In genomic region chr6:15945593-15946159, GRCh38 we compare ENCODE assay signal across 20 cellular contexts.
DNase-seq lines count a peak whose midpoint lies in the region; ATAC-seq, FAIRE-seq and TF ChIP-seq lines count a peak whose summit lies in the region.
"Had no signal": no experiment of that assay in that cellular context is flagged by ENCODE, and none has a peak within 500 bp of the region (broad histone marks: within the 10 kb centered on the region; RNA-seq: fewer than 3 reads in every experiment).

No MANE protein-coding gene starts in this region.

- ATAC-seq in GM21381 (IDR thresholded peaks at IDR 0.05; ENCODE audit: unreplicated experiment) (no peak), HG02981 (IDR thresholded peaks at IDR 0.05; ENCODE audit: unreplicated experiment) (no peak)
- ATAC-seq: activated T-cell treated with anti-CD3 and anti-CD28 coated beads, Interleukin-2, amount 50 U/mL, for 72 hours had no signal

- no peak for TF ChIP-seq POLR2A in Peyer's patch (IDR thresholded peaks at IDR 0.05)

- H3K9ac ChIP-seq in astrocyte (ENCODE audit: low read length): no peak overlapping the region

- TF ChIP-seq CTCF in astrocyte (IDR thresholded peaks at IDR 0.05; ENCODE audit: insufficient read depth, low read depth, low read length) (no peak), foreskin fibroblast (IDR thresholded peaks at IDR 0.05; ENCODE audit: low read depth, low read length) (no peak), Peyer's patch (IDR thresholded peaks at IDR 0.05) (no peak)

- H3K9me3 ChIP-seq in astrocyte (ENCODE audit: insufficient read depth, low read depth, low read length) (no peaks in the 10 kb centered on the region), Peyer's patch (no peaks in the 10 kb centered on the region)
- H3K9me3 ChIP-seq: sigmoid colon, testis had no signal

- H3K4me3 Mint-ChIP-seq in astrocyte (ENCODE audit: unreplicated experiment): no peak overlapping the region
- H3K4me3 Mint-ChIP-seq: activated naive CD8-positive, alpha-beta T cell treated with anti-CD3 and anti-CD28 coated beads, Interleukin-2, amount 10 ng/mL, durations not matched to agents 7 days and 5 days; activated T-cell treated with anti-CD3 and anti-CD28 coated beads, Interleukin-2, amount 50 U/mL, for 72 hours had no signal

- H3K4me1 ChIP-seq in astrocyte (ENCODE audit: insufficient read depth, low read length): peaks cover 4% of the 10 kb centered on the region
- H3K4me1 ChIP-seq in Peyer's patch: peaks cover 0 to 4% (median 0%) of the 10 kb centered on the region in 4 donors
- H3K4me1 ChIP-seq: testis had no signal

- H4K20me1 ChIP-seq in astrocyte (ENCODE audit: insufficient read depth, low read length): no peaks in the 10 kb centered on the region

- DNase-seq in EH (ENCODE audit: low read depth) (peak; percentile 56), M059J (ENCODE audit: low read depth) (peak; percentile 39), astrocyte (ENCODE audit: low read depth) (peak; percentile 25), foreskin fibroblast (peak; percentile 52 to 66), NCI-H345 treated with DMSO at 0.1 percent for 48 hours (lab: John Stamatoyannopoulos, UW; ENCODE audit: unreplicated experiment) (no peak), Peyer's patch (no peak)
- DNase-seq: activated CD4-positive, alpha-beta T cell treated with anti-CD3 and anti-CD28 coated beads, Interleukin-2, amount 50 U/mL, for 4 hours; activated naive CD8-positive, alpha-beta T cell treated with anti-CD3 and anti-CD28 coated beads, Interleukin-2, amount 10 ng/mL, durations not matched to agents 7 days and 5 days; activated T-cell treated with anti-CD3 and anti-CD28 coated beads, Interleukin-2, amount 50 U/mL, for 72 hours; DMS153; GOT3; NCI-H1092 treated with DMSO at 0.1 percent for 48 hours; sigmoid colon; stimulated activated CD4-positive, alpha-beta T cell treated with anti-CD3 and anti-CD28 coated beads, Interleukin-4, amount 100 ng/mL, for 1 hour; stimulated activated CD8-positive, alpha-beta memory T cell treated with anti-CD3 and anti-CD28 coated beads, Interleukin-4, amount 100 ng/mL, for 48 hours; testis had no signal

- peaks cover 4% of the 10 kb centered on the region for H3K9me3 Mint-ChIP-seq in astrocyte (ENCODE audit: unreplicated experiment)

- no peak for FAIRE-seq in astrocyte (lab: Jason Lieb, UNC)
- FAIRE-seq: colon had no signal

- H3K36me3 Mint-ChIP-seq in astrocyte (ENCODE audit: low read depth, unreplicated experiment): peaks cover 2% of the 10 kb centered on the region
- H3K36me3 Mint-ChIP-seq: activated naive CD8-positive, alpha-beta T cell treated with anti-CD3 and anti-CD28 coated beads, Interleukin-2, amount 10 ng/mL, durations not matched to agents 7 days and 5 days had no signal

- H3K27ac ChIP-seq in astrocyte (ENCODE audit: low read depth, low read length) (no peak overlapping the region), Peyer's patch (no peak overlapping the region)
- H3K27ac ChIP-seq: epithelial cell of prostate, sigmoid colon, testis had no signal

- H3K4me3 ChIP-seq in astrocyte (ENCODE audit: insufficient read depth, low read depth, low read length) (no peak overlapping the region), foreskin fibroblast (ENCODE audit: low read depth in 1 of 2, low read length in 2 of 2) (no peak overlapping the region), Peyer's patch (no peak overlapping the region)
- H3K4me3 ChIP-seq: sigmoid colon, testis had no signal

- no peaks in the 10 kb centered on the region for H3K79me2 ChIP-seq in astrocyte (ENCODE audit: insufficient read depth, low read length)

- no peak overlapping the region for H3K27ac Mint-ChIP-seq in astrocyte (ENCODE audit: unreplicated experiment)
- H3K27ac Mint-ChIP-seq: activated naive CD8-positive, alpha-beta T cell treated with anti-CD3 and anti-CD28 coated beads, Interleukin-2, amount 10 ng/mL, durations not matched to agents 7 days and 5 days; activated T-cell treated with anti-CD3 and anti-CD28 coated beads, Interleukin-2, amount 50 U/mL, for 72 hours had no signal

- H3K27me3 ChIP-seq in astrocyte (ENCODE audit: insufficient read depth, low read length) (peaks cover 3% of the 10 kb centered on the region), Peyer's patch (no peaks in the 10 kb centered on the region)
- H3K27me3 ChIP-seq: sigmoid colon, testis had no signal

- no peaks in the 10 kb centered on the region for H3K36me3 ChIP-seq in astrocyte (ENCODE audit: insufficient read depth, low read length)
- H3K36me3 ChIP-seq in Peyer's patch: no peaks in the 10 kb centered on the region
- H3K36me3 ChIP-seq: sigmoid colon had no signal

- H3K27me3 Mint-ChIP-seq in astrocyte (ENCODE audit: low read depth, unreplicated experiment): peaks cover 6% of the 10 kb centered on the region

- H2AFZ ChIP-seq in astrocyte (ENCODE audit: low read depth, low read length): no peak overlapping the region

- H3K4me2 ChIP-seq in astrocyte (ENCODE audit: low read length): no peak overlapping the region

- peaks cover 7% of the 10 kb centered on the region for H3K4me1 Mint-ChIP-seq in astrocyte (ENCODE audit: low read depth, unreplicated experiment)
- H3K4me1 Mint-ChIP-seq: activated naive CD8-positive, alpha-beta T cell treated with anti-CD3 and anti-CD28 coated beads, Interleukin-2, amount 10 ng/mL, durations not matched to agents 7 days and 5 days had no signal

Comparison
In these comparisons a context has a peak if more than half of its experiments do, and no peak if none do; other contexts are left out.
1. DNase-seq: peak in EH (single experiment), M059J (single experiment), astrocyte (single experiment) and foreskin fibroblast (2 of 2); none in NCI-H345 treated with DMSO at 0.1 percent for 48 hours (single experiment) and Peyer's patch (0 of 3).